17 cellular contexts compared by ENCODE assay signal in genomic region chr2:234044157-234044556, GRCh38. TPM values are rescaled to one million over a fixed set of nuclear protein-coding genes. Genes with fewer than 3 reads are reported as not detected.
DNase-seq lines count a peak whose midpoint lies in the region; FAIRE-seq and TF ChIP-seq lines count a peak whose summit lies in the region.
"Had no signal": no experiment of that assay in that cellular context is flagged by ENCODE, and none has a peak within 500 bp of the region (broad histone marks: within the 10 kb centered on the region; RNA-seq: fewer than 3 reads in every experiment).

No MANE protein-coding gene starts in this region.

- no peak overlapping the region for H3K4me3 ChIP-seq in GM23248
- H3K4me3 ChIP-seq in fibroblast of lung (replicated peaks in 1 of 4; ENCODE audit: control extremely low read depth in 1 of 4, insufficient read depth in 1 of 4, low read depth in 3 of 4, low read length in 4 of 4) = no peak overlapping the region
- no peak overlapping the region for H3K4me3 ChIP-seq in tibial nerve
- H3K4me3 ChIP-seq: K562 had no signal

- H3K79me2 ChIP-seq in GM23248 (ENCODE audit: insufficient read depth) (no peaks in the 10 kb centered on the region), fibroblast of lung (ENCODE audit: control insufficient read depth, insufficient read depth, low read length) (no peaks in the 10 kb centered on the region)

- peaks cover 21% of the 10 kb centered on the region for H3F3A ChIP-seq in GM23248 (ENCODE audit: insufficient read depth)

- WGBS in GM23248 (ENCODE audit: low coverage in 1 of 2, low lambda C conversion rate in 2 of 2, missing lambda C conversion rate in 2 of 2), 2 experiments = 7 to 13% methylated on average over 1 of the region's 1 CpG
- WGBS in tibial nerve, 2 donors = 15 to 25% methylated on average over 1 of the region's 1 CpG

- no peak overlapping the region for H3K27ac Mint-ChIP-seq in activated T-cell treated with anti-CD3 and anti-CD28 coated beads, Interleukin-2, amount 50 U/mL, for 24 hours
- H3K27ac Mint-ChIP-seq: stimulated activated naive CD8-positive, alpha-beta T cell treated with anti-CD3 and anti-CD28 coated beads, Interleukin-15, Interleukin-2, amounts not matched to agents 100 ng/mL and 50 ng/mL, for 24 hours; T-helper 2 cell treated with Interferon-gamma antibody and Interleukin-4, amounts not matched to agents 5 μg/mL and 100 μg/mL, for 36 hours had no signal

- H3K9me3 ChIP-seq in GM23248 (ENCODE audit: low read depth) (no peaks in the 10 kb centered on the region), fibroblast of lung (ENCODE audit: control insufficient read depth, insufficient read depth, low read depth, low read length) (no peaks in the 10 kb centered on the region), tibial nerve (no peaks in the 10 kb centered on the region)

- POLR2A ChIA-PET in RWPE1 (lab: Yijun Ruan, JAX; ENCODE audit: low non-redundant PET) = no interaction called here

- H3K27ac ChIP-seq in GM23248 = no peak overlapping the region
- H3K27ac ChIP-seq in RWPE1 = no peak overlapping the region
- no peak overlapping the region for H3K27ac ChIP-seq in fibroblast of lung (ENCODE audit: insufficient read depth, low read length)
- no peak overlapping the region for H3K27ac ChIP-seq in tibial nerve

- no peaks in the 10 kb centered on the region for H3K9me3 Mint-ChIP-seq in activated T-cell treated with anti-CD3 and anti-CD28 coated beads, Interleukin-2, amount 50 U/mL, for 24 hours
- H3K9me3 Mint-ChIP-seq: stimulated activated naive CD8-positive, alpha-beta T cell treated with anti-CD3 and anti-CD28 coated beads, Interleukin-15, Interleukin-2, amounts not matched to agents 100 ng/mL and 50 ng/mL, for 24 hours; T-helper 2 cell treated with Interferon-gamma antibody and Interleukin-4, amounts not matched to agents 5 μg/mL and 100 μg/mL, for 36 hours had no signal

- in situ Hi-C loops in GM23248 (cut with MboI) = no loop called here

- H4K20me1 ChIP-seq in GM23248 (ENCODE audit: insufficient read depth) = no peaks in the 10 kb centered on the region
- H4K20me1 ChIP-seq in fibroblast of lung (ENCODE audit: control insufficient read depth, extremely low read depth, insufficient read depth, low read length) = no peaks in the 10 kb centered on the region

- H3K36me3 ChIP-seq in GM23248 (ENCODE audit: low read depth) (no peaks in the 10 kb centered on the region), fibroblast of lung (ENCODE audit: control insufficient read depth, insufficient read depth, low read length) (no peaks in the 10 kb centered on the region), tibial nerve (no peaks in the 10 kb centered on the region)

- H3K4me2 ChIP-seq in GM23248 (ENCODE audit: unreplicated experiment) = no peak overlapping the region
- no peak overlapping the region for H3K4me2 ChIP-seq in fibroblast of lung (ENCODE audit: extremely low read depth, insufficient read depth, low read length)

- CTCF ChIA-PET in RWPE1 (lab: Yijun Ruan, JAX) = no interaction called here

- H3K27me3 Mint-ChIP-seq in activated T-cell treated with anti-CD3 and anti-CD28 coated beads, Interleukin-2, amount 50 U/mL, for 24 hours = no peaks in the 10 kb centered on the region
- H3K27me3 Mint-ChIP-seq: stimulated activated naive CD8-positive, alpha-beta T cell treated with anti-CD3 and anti-CD28 coated beads, Interleukin-15, Interleukin-2, amounts not matched to agents 100 ng/mL and 50 ng/mL, for 24 hours had no signal

- no peaks in the 10 kb centered on the region for H3K9me2 ChIP-seq in GM23248 (ENCODE audit: insufficient read depth)

- H3K4me1 ChIP-seq in GM23248 (ENCODE audit: insufficient read depth) (no peaks in the 10 kb centered on the region), fibroblast of lung (ENCODE audit: control insufficient read depth, extremely low read depth, insufficient read depth, low read length) (no peaks in the 10 kb centered on the region), tibial nerve (no peaks in the 10 kb centered on the region)

- H2AFZ ChIP-seq in GM23248 (no peak overlapping the region), fibroblast of lung (ENCODE audit: low read length) (no peak overlapping the region)

- no peaks in the 10 kb centered on the region for H3K4me1 Mint-ChIP-seq in activated T-cell treated with anti-CD3 and anti-CD28 coated beads, Interleukin-2, amount 50 U/mL, for 24 hours (ENCODE audit: low read depth)

- H3K4me3 Mint-ChIP-seq in activated T-cell treated with anti-CD3 and anti-CD28 coated beads, Interleukin-2, amount 50 U/mL, for 24 hours = no peak overlapping the region
- H3K4me3 Mint-ChIP-seq: stimulated activated naive CD8-positive, alpha-beta T cell treated with anti-CD3 and anti-CD28 coated beads, Interleukin-15, Interleukin-2, amounts not matched to agents 100 ng/mL and 50 ng/mL, for 24 hours; T-helper 2 cell treated with Interferon-gamma antibody and Interleukin-4, amounts not matched to agents 5 μg/mL and 100 μg/mL, for 36 hours had no signal

- H3K9ac ChIP-seq in GM23248 = no peak overlapping the region
- H3K9ac ChIP-seq in fibroblast of lung (ENCODE audit: insufficient read depth, low read length) = no peak overlapping the region

- TF ChIP-seq EP300 in tibial nerve (IDR thresholded peaks at IDR 0.05) = no peak

- TF ChIP-seq POLR2A in tibial nerve (IDR thresholded peaks at IDR 0.05) = no peak

- DNase-seq in GM23248 (peak; percentile 75), RWPE1 (ENCODE audit: low spot score) (peak; percentile 10), fibroblast of lung (ENCODE audit: low read depth in 2 of 2) (peak; percentile 95 to 97), urothelium cell line (ENCODE audit: low spot score) (peak; percentile 20), tibial nerve (ENCODE audit: low spot score in 2 of 2) (no peak)
- DNase-seq in stimulated activated CD4-positive, alpha-beta T cell treated with anti-CD3 and anti-CD28 coated beads, Interleukin-1b, Interleukin-23, amount 100 ng/mL, for 48 hours = no peak
- DNase-seq in activated T-cell treated with anti-CD3 and anti-CD28 coated beads, Interleukin-2, amount 50 U/mL, for 24 hours = no peak
- DNase-seq: activated CD4-positive, alpha-beta T cell treated with anti-CD3 and anti-CD28 coated beads for 48 hours; Calu3; NCI-H146; NCI-H526 had no signal

- no peaks in the 10 kb centered on the region; the same call in 1 of the 2 replicates for H3K27me3 ChIP-seq in GM23248 (replicated peaks; ENCODE audit: insufficient read depth)
- no peaks in the 10 kb centered on the region for H3K27me3 ChIP-seq in fibroblast of lung (ENCODE audit: control insufficient read depth, insufficient read depth, low read length)
- no peaks in the 10 kb centered on the region for H3K27me3 ChIP-seq in tibial nerve

- no peaks in the 10 kb centered on the region for H3K36me3 Mint-ChIP-seq in activated T-cell treated with anti-CD3 and anti-CD28 coated beads, Interleukin-2, amount 50 U/mL, for 24 hours (ENCODE audit: low read depth)

- TF ChIP-seq CTCF in RWPE1 (conservative IDR thresholded peaks at IDR 0.05; ENCODE audit: low read depth) = no peak
- TF ChIP-seq CTCF in fibroblast of lung (conservative IDR thresholded peaks at IDR 0.05 in 1 of 2, IDR thresholded peaks at IDR 0.05 in 1 of 2; ENCODE audit: low read depth in 1 of 2, low read length in 2 of 2) = no peak
- no peak for TF ChIP-seq CTCF in tibial nerve (IDR thresholded peaks at IDR 0.05)

- peak; percentile 55 for FAIRE-seq in urothelium cell line (lab: Jason Lieb, UNC)
- FAIRE-seq: K562 had no signal

RNA-seq across cellular contexts. Expression of gene SPP2, which starts 6.3 kb away (rescaled TPM):
- not detected in 2 replicates for total RNA-seq in GM23248 (2014; rRNA removed; shearing (Covaris generic))
- polyA plus RNA-seq in GM23248 (2016; fragmentation: Nextera tagmentation; extraction: Ambion mirVana) = not detected in 2 replicates
- total RNA-seq in fibroblast of lung = not detected in 2 replicates
- polyA plus RNA-seq in fibroblast of lung = not detected in 2 replicates
- polyA plus RNA-seq in fibroblast of lung (2012) = not detected in 2 replicates
- polyA minus RNA-seq in fibroblast of lung (ENCODE audit: low replicate concordance) = not detected in 2 replicates
- total RNA-seq in tibial nerve = not detected
- total RNA-seq: Calu3, cardiac septum, K562, lung microvascular endothelial cell, skeletal muscle tissue had no signal
- polyA plus RNA-seq: K562 had no signal

Comparison
In these comparisons a context has a peak if more than half of its experiments do, and no peak if none do; other contexts are left out.
1. DNase-seq: peak in GM23248 (single experiment), RWPE1 (single experiment), fibroblast of lung (2 of 2) and urothelium cell line (single experiment); none in stimulated activated CD4-positive, alpha-beta T cell treated with anti-CD3 and anti-CD28 coated beads, Interleukin-1b, Interleukin-23, amount 100 ng/mL, for 48 hours (single experiment), tibial nerve (0 of 2) and activated T-cell treated with anti-CD3 and anti-CD28 coated beads, Interleukin-2, amount 50 U/mL, for 24 hours (single experiment).